18 cellular contexts compared by ENCODE assay signal in the genomic region with DNA sequence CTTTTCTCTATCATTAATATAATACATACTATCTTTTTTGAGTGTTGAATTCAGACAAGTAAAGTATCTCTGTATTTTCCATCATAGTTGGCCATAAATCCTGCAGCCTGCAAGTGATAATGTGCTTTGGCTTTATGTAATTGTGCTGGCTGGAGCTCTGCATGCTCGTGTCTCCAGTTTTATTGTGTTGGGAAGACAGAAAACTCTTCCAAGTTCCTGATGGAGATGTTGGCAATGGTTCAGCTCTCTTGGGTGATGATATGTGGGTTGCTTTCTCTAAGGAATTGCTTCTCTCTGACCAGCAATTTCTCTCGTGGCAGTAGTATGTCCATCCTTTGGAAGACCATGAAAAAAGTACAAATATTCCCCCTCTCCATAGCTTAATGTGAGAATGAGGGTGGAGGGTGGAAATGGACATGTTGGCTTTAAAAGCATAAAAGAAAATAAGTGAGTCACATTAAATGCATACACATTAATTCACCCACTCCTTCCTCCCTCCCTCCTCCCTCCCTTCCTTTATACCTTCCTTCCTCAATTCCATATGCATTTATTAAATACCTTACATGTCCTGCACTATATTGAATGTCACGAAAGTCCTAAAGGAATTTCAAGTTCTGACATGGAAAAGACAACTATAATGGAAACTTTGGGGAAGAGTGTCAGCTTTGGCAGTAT.
DNase-seq lines count a peak whose midpoint lies in the region; FAIRE-seq and TF ChIP-seq lines count a peak whose summit lies in the region.
"Had no signal": no experiment of that assay in that cellular context is flagged by ENCODE, and none has a peak within 500 bp of the region (broad histone marks: within the 10 kb centered on the region; RNA-seq: fewer than 3 reads in every experiment).

No MANE protein-coding gene starts in this region.

- H3K27me3 ChIP-seq in astrocyte (ENCODE audit: insufficient read depth, low read length) (no peaks in the 10 kb centered on the region), muscle layer of colon (ENCODE audit: control insufficient read depth in 1 of 2, insufficient read depth in 2 of 2, low read length in 2 of 2) (no peaks in the 10 kb centered on the region)

- H3K36me3 ChIP-seq in HEK293 (ENCODE audit: control insufficient read depth in 2 of 2, insufficient read depth in 1 of 2, low read length in 2 of 2) = no peaks in the 10 kb centered on the region
- no peaks in the 10 kb centered on the region for H3K36me3 ChIP-seq in astrocyte (ENCODE audit: insufficient read depth, low read length)
- no peaks in the 10 kb centered on the region for H3K36me3 ChIP-seq in muscle layer of colon (ENCODE audit: insufficient read depth, low read length)
- no peaks in the 10 kb centered on the region for H3K36me3 ChIP-seq in OCI-LY7 (ENCODE audit: insufficient read depth, low read length)
- H3K36me3 ChIP-seq: WERI-Rb-1 had no signal

- no peaks in the 10 kb centered on the region for H3K9me2 ChIP-seq in OCI-LY7 (ENCODE audit: insufficient read depth, low read length)

- H2AFZ ChIP-seq in astrocyte (ENCODE audit: low read depth, low read length) (no peak overlapping the region), OCI-LY7 (ENCODE audit: low read length) (no peak overlapping the region; the same call in 1 of the 2 replicates)

- H3K27ac Mint-ChIP-seq in astrocyte (ENCODE audit: unreplicated experiment) (no peak overlapping the region), type B pancreatic cell (no peak overlapping the region)
- no peak overlapping the region for H3K27ac Mint-ChIP-seq in activated naive CD4-positive, alpha-beta T cell treated with anti-CD3 and anti-CD28 coated beads for 36 hours
- H3K27ac Mint-ChIP-seq: activated CD4-positive, alpha-beta memory T cell treated with anti-CD3 and anti-CD28 coated beads, Interleukin-2, amount 10 ng/mL, durations not matched to agents 7 days and 5 days; CD4-positive, alpha-beta T cell; stimulated activated memory B cell treated with anti-CD40 and anti-IgM and Interleukin-4, amounts not matched to agents 10 μg/mL and 1 μg/mL and 100 μg/mL, for 72 hours had no signal

- CTCF ChIA-PET in HEK293 (lab: Yijun Ruan, JAX) = interaction anchor here (0.9 to 1.5 kb wide), 4 partner anchors 24 to 159 kb away, joined by 3 to 6 read pairs (median 4); no protein-coding TSS in a partner anchor
- CTCF ChIA-PET in OCI-LY7 (lab: Charles Lee; ENCODE audit: unreplicated experiment) = no interaction called here
- CTCF ChIA-PET in activated naive CD4-positive, alpha-beta T cell treated with anti-CD3 and anti-CD28 coated beads for 36 hours (lab: Charles Lee) = no interaction called here

- POLR2A ChIA-PET in HEK293 (lab: Yijun Ruan, JAX) = no interaction called here
- POLR2A ChIA-PET in OCI-LY7 (lab: Charles Lee) = no interaction called here

- no peak overlapping the region for H3K4me3 Mint-ChIP-seq in astrocyte (ENCODE audit: unreplicated experiment)
- H3K4me3 Mint-ChIP-seq in activated naive CD4-positive, alpha-beta T cell treated with anti-CD3 and anti-CD28 coated beads for 36 hours = no peak overlapping the region
- H3K4me3 Mint-ChIP-seq in type B pancreatic cell = no peak overlapping the region
- H3K4me3 Mint-ChIP-seq: activated CD4-positive, alpha-beta memory T cell treated with anti-CD3 and anti-CD28 coated beads, Interleukin-2, amount 10 ng/mL, durations not matched to agents 7 days and 5 days; CD4-positive, alpha-beta T cell; stimulated activated memory B cell treated with anti-CD40 and anti-IgM and Interleukin-4, amounts not matched to agents 10 μg/mL and 1 μg/mL and 100 μg/mL, for 72 hours had no signal

- H3K79me2 ChIP-seq in astrocyte (ENCODE audit: insufficient read depth, low read length) = no peaks in the 10 kb centered on the region
- H3K79me2 ChIP-seq in OCI-LY7 (ENCODE audit: insufficient read depth, low read depth, low read length) = no peaks in the 10 kb centered on the region

- H3K4me1 ChIP-seq in HEK293 (ENCODE audit: control insufficient read depth, insufficient read depth, low read length) = 0 out of 2 replicates have a peak, but pooled peaks cover 5% of the 10 kb centered on the region
- H3K4me1 ChIP-seq in astrocyte (ENCODE audit: insufficient read depth, low read length) = peaks cover 4% of the 10 kb centered on the region
- peaks cover 36% of the 10 kb centered on the region for H3K4me1 ChIP-seq in muscle layer of colon (ENCODE audit: insufficient read depth, low read length)
- no peaks in the 10 kb centered on the region for H3K4me1 ChIP-seq in OCI-LY7 (ENCODE audit: insufficient read depth, low read length, poor library complexity, severe bottlenecking)

- H3K4me2 ChIP-seq in astrocyte (ENCODE audit: low read length) (no peak overlapping the region), OCI-LY7 (ENCODE audit: low read length) (no peak overlapping the region)

- intact Hi-C loops in OCI-LY7 (cut with micrococcal nuclease; ENCODE audit: unreplicated experiment) = no loop called here
- intact Hi-C loops in activated naive CD4-positive, alpha-beta T cell treated with anti-CD3 and anti-CD28 coated beads for 36 hours (cut with micrococcal nuclease) = no loop called here

- H3K9me3 Mint-ChIP-seq in astrocyte (ENCODE audit: unreplicated experiment) = no peaks in the 10 kb centered on the region
- no peaks in the 10 kb centered on the region for H3K9me3 Mint-ChIP-seq in activated naive CD4-positive, alpha-beta T cell treated with anti-CD3 and anti-CD28 coated beads for 36 hours
- no peaks in the 10 kb centered on the region for H3K9me3 Mint-ChIP-seq in type B pancreatic cell
- H3K9me3 Mint-ChIP-seq: activated CD4-positive, alpha-beta memory T cell treated with anti-CD3 and anti-CD28 coated beads, Interleukin-2, amount 10 ng/mL, durations not matched to agents 7 days and 5 days; CD4-positive, alpha-beta T cell; stimulated activated memory B cell treated with anti-CD40 and anti-IgM and Interleukin-4, amounts not matched to agents 10 μg/mL and 1 μg/mL and 100 μg/mL, for 72 hours had no signal

- TF ChIP-seq CTCF in HEK293 (tag by site-specific recombination; IDR thresholded peaks at IDR 0.05) = no peak
- TF ChIP-seq CTCF in astrocyte (IDR thresholded peaks at IDR 0.05; ENCODE audit: insufficient read depth, low read depth, low read length) = no peak
- no peak for TF ChIP-seq CTCF in OCI-LY7 (conservative IDR thresholded peaks at IDR 0.05; ENCODE audit: low read length)
- TF ChIP-seq CTCF in type B pancreatic cell (conservative IDR thresholded peaks at IDR 0.05) = no peak

- FAIRE-seq in astrocyte (lab: Jason Lieb, UNC) = peak; percentile 23
- FAIRE-seq: small intestine had no signal

- H3K9ac ChIP-seq in astrocyte (ENCODE audit: low read length) (no peak overlapping the region), muscle layer of colon (ENCODE audit: low read length) (no peak overlapping the region)

- H3K4me3 ChIP-seq in HEK293 (ENCODE audit: low read depth, low read length) (no peak overlapping the region), astrocyte (ENCODE audit: insufficient read depth, low read depth, low read length) (no peak overlapping the region), muscle layer of colon (ENCODE audit: low read depth in 1 of 2, low read length in 2 of 2) (no peak overlapping the region), OCI-LY7 (ENCODE audit: low read depth, low read length, poor library complexity, severe bottlenecking) (no peak overlapping the region)

- no peaks in the 10 kb centered on the region for H3K9me3 ChIP-seq in HEK293 (ENCODE audit: control insufficient read depth, insufficient read depth, low read depth, low read length)
- H3K9me3 ChIP-seq in astrocyte (ENCODE audit: insufficient read depth, low read depth, low read length) = no peaks in the 10 kb centered on the region
- no peaks in the 10 kb centered on the region for H3K9me3 ChIP-seq in muscle layer of colon (ENCODE audit: low read length)
- H3K9me3 ChIP-seq in OCI-LY7 (ENCODE audit: low read length) = no peaks in the 10 kb centered on the region

- H3K36me3 Mint-ChIP-seq in astrocyte (ENCODE audit: low read depth, unreplicated experiment) = no peaks in the 10 kb centered on the region
- H3K36me3 Mint-ChIP-seq in activated naive CD4-positive, alpha-beta T cell treated with anti-CD3 and anti-CD28 coated beads for 36 hours (ENCODE audit: low read depth) = no peaks in the 10 kb centered on the region
- no peaks in the 10 kb centered on the region for H3K36me3 Mint-ChIP-seq in type B pancreatic cell
- H3K36me3 Mint-ChIP-seq: stimulated activated memory B cell treated with anti-CD40 and anti-IgM and Interleukin-4, amounts not matched to agents 10 μg/mL and 1 μg/mL and 100 μg/mL, for 72 hours had no signal

- H3K27ac ChIP-seq in HEK293 (ENCODE audit: extremely low read depth, low read depth, low read length) (no peak overlapping the region), astrocyte (ENCODE audit: low read depth, low read length) (no peak overlapping the region), muscle layer of colon (ENCODE audit: low read depth, low read length) (peak overlapping the region; percentile 67), OCI-LY7 (ENCODE audit: low read depth, low read length, poor library complexity, severe bottlenecking) (no peak overlapping the region)
- H3K27ac ChIP-seq: WERI-Rb-1 had no signal

- H3K4me1 Mint-ChIP-seq in astrocyte (ENCODE audit: low read depth, unreplicated experiment) (peaks cover 9% of the 10 kb centered on the region), type B pancreatic cell (ENCODE audit: unreplicated experiment) (peaks cover 14% of the 10 kb centered on the region)
- no peaks in the 10 kb centered on the region for H3K4me1 Mint-ChIP-seq in activated naive CD4-positive, alpha-beta T cell treated with anti-CD3 and anti-CD28 coated beads for 36 hours (ENCODE audit: low read depth)
- H3K4me1 Mint-ChIP-seq: activated CD4-positive, alpha-beta memory T cell treated with anti-CD3 and anti-CD28 coated beads, Interleukin-2, amount 10 ng/mL, durations not matched to agents 7 days and 5 days; stimulated activated memory B cell treated with anti-CD40 and anti-IgM and Interleukin-4, amounts not matched to agents 10 μg/mL and 1 μg/mL and 100 μg/mL, for 72 hours had no signal

- H4K20me1 ChIP-seq in astrocyte (ENCODE audit: insufficient read depth, low read length) (no peaks in the 10 kb centered on the region), OCI-LY7 (ENCODE audit: insufficient read depth, low read length) (no peaks in the 10 kb centered on the region)

- H3K27me3 Mint-ChIP-seq in astrocyte (ENCODE audit: low read depth, unreplicated experiment) (peaks cover 6% of the 10 kb centered on the region), type B pancreatic cell (peaks cover 27% of the 10 kb centered on the region)
- H3K27me3 Mint-ChIP-seq in activated naive CD4-positive, alpha-beta T cell treated with anti-CD3 and anti-CD28 coated beads for 36 hours (ENCODE audit: low read depth) = peaks cover 16% of the 10 kb centered on the region

- BruUV-seq in OCI-LY7 (replicated peaks; lab: Mats Ljungman, UMichigan) = no TSS peak

- DNase-seq in AG20443 (ENCODE audit: low spot score) = peak; percentile 44
- DNase-seq in astrocyte (ENCODE audit: low read depth) = peak; percentile 50
- no peak for DNase-seq in OCI-LY7 (ENCODE audit: low spot score)
- no peak for DNase-seq in activated naive CD4-positive, alpha-beta T cell treated with anti-CD3 and anti-CD28 coated beads for 36 hours
- DNase-seq in cerebellar cortex (ENCODE audit: low spot score) = no peak
- DNase-seq in type B pancreatic cell (ENCODE audit: extremely low spot score, unreplicated experiment) = no peak
- DNase-seq: activated CD4-positive, alpha-beta memory T cell treated with anti-CD3 and anti-CD28 coated beads, Interleukin-2, amount 10 ng/mL, durations not matched to agents 7 days and 5 days; activated T-cell treated with anti-CD3 and anti-CD28 coated beads, Interleukin-2, amount 50 U/mL, for 48 hours; caudate nucleus; CD4-positive, alpha-beta T cell; effector memory CD4-positive, alpha-beta T cell; foreskin melanocyte; NCI-H187 treated with DMSO at 0.1 percent for 48 hours; small intestine; WERI-Rb-1 had no signal

Comparison
In these comparisons a context has a peak if more than half of its experiments do, and no peak if none do; other contexts are left out.
1. DNase-seq: peak in AG20443 (single experiment) and astrocyte (single experiment); none in OCI-LY7 (single experiment), activated naive CD4-positive, alpha-beta T cell treated with anti-CD3 and anti-CD28 coated beads for 36 hours (single experiment), cerebellar cortex (single experiment) and type B pancreatic cell (single experiment).